Comparison of ENCODE assay signal across 33 cellular contexts in the genomic region with DNA sequence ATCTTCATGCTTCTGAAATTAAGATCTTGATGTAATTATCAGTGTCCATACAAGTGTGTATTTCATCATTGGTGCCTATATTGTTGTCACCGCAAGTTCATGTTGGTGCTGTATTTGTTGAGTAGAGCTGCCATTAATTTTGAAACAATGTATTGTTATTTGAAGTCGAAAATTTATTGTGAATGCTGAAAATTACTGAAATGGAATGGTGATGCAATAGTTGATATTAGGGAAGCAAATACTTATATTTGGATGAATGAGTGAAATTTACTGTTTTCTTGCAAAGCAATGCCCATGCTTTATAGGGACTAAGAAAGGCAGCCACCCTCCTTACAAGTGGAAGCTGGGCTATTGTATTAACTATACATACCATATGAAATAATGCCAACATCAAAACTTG. TPM values are rescaled to one million over a fixed set of nuclear protein-coding genes. Genes with fewer than 3 reads are reported as not detected.
DNase-seq lines count a peak whose midpoint lies in the region; ATAC-seq, FAIRE-seq and TF ChIP-seq lines count a peak whose summit lies in the region.
"Had no signal": no experiment of that assay in that cellular context is flagged by ENCODE, and none has a peak within 500 bp of the region (broad histone marks: within the 10 kb centered on the region; RNA-seq: fewer than 3 reads in every experiment).

No MANE protein-coding gene starts in this region.

- in situ Hi-C loops in HepG2 (cut with HindIII; ENCODE audit: extremely low pct_ligation_motif_present, low pct_unique_long_range_greater_than_20kb) (no loop called here), IMR-90 (cut with MboI; ENCODE audit: low sequenced_read_pairs) (no loop called here), K562 (cut with MboI) (no loop called here)

- no peak overlapping the region for H3K4me2 ChIP-seq in HepG2 (ENCODE audit: low read depth, low read length)
- H3K4me2 ChIP-seq in IMR-90 (ENCODE audit: low read depth, low read length): no peak overlapping the region
- no peak overlapping the region for H3K4me2 ChIP-seq in K562 (ENCODE audit: insufficient read depth, low read length)
- H3K4me2 ChIP-seq: A549; BLaER1; BLaER1 treated with 17β-estradiol and CSF1 and Interleukin-3, amounts not matched to agents 10 nM and 100 nM had no signal

- H3K18ac ChIP-seq in IMR-90 (ENCODE audit: low read depth, low read length): no peak overlapping the region

- no peaks in the 10 kb centered on the region for H3K9me3 ChIP-seq in HepG2 (ENCODE audit: low read length)
- no peaks in the 10 kb centered on the region for H3K9me3 ChIP-seq in right lobe of liver
- H3K9me3 ChIP-seq in IMR-90 (ENCODE audit: control insufficient read depth, insufficient read depth, low read length): no peaks in the 10 kb centered on the region
- no peaks in the 10 kb centered on the region for H3K9me3 ChIP-seq in K562 (replicated peaks; ENCODE audit: control insufficient read depth, insufficient read depth, low read depth, low read length)
- H3K9me3 ChIP-seq in pancreas: no peaks in the 10 kb centered on the region
- H3K9me3 ChIP-seq: A549; BE2C; BLaER1; BLaER1 treated with 17β-estradiol and CSF1 and Interleukin-3, amounts not matched to agents 10 nM and 100 nM; Caco-2 had no signal

- WGBS in HepG2 (ENCODE audit: low lambda C conversion rate): 23% methylated on average over 2 of the region's 2 CpGs
- WGBS in right lobe of liver (ENCODE audit: insufficient coverage, low coverage, low lambda C conversion rate, missing lambda C conversion rate): 75% methylated on average over 2 of the region's 2 CpGs
- 100% methylated on average over 1 of the region's 2 CpGs; no CpG with 5 or more reads in 1 of the 2 experiments for WGBS in IMR-90 (ENCODE audit: extremely low coverage in 2 of 2, insufficient read length in 1 of 2), 2 experiments
- WGBS in K562 (ENCODE audit: insufficient coverage, low coverage, missing lambda C conversion rate): 0% methylated on average over 2 of the region's 2 CpGs
- WGBS in pancreas, 2 donors: 81 to 82% methylated on average over 2 of the region's 2 CpGs

- no peaks in the 10 kb centered on the region for H3K4me1 ChIP-seq in HepG2 (ENCODE audit: insufficient read depth, low read length)
- peaks cover 0 to 4% (median 0%) of the 10 kb centered on the region in 4 donors for H3K4me1 ChIP-seq in right lobe of liver
- no peaks in the 10 kb centered on the region for H3K4me1 ChIP-seq in IMR-90 (ENCODE audit: control insufficient read depth, insufficient read depth, low read length)
- no peaks in the 10 kb centered on the region for H3K4me1 ChIP-seq in K562 (replicated peaks in 1 of 2; ENCODE audit: control insufficient read depth in 2 of 2, insufficient read depth in 2 of 2, low read length in 2 of 2)
- H3K4me1 ChIP-seq in pancreas: no peaks in the 10 kb centered on the region
- H3K4me1 ChIP-seq: A549; BE2C; BLaER1; BLaER1 treated with 17β-estradiol and CSF1 and Interleukin-3, amounts not matched to agents 10 nM and 100 nM; Caco-2 had no signal

- H2BK5ac ChIP-seq in IMR-90 (ENCODE audit: low read depth, low read length, poor library complexity, severe bottlenecking): no peak overlapping the region

- no peak for FAIRE-seq in HepG2 (lab: Jason Lieb, UNC)
- no peak for FAIRE-seq in K562 (lab: Jason Lieb, UNC)
- peak; percentile 9 for FAIRE-seq in pancreas (lab: Jason Lieb, UNC)
- FAIRE-seq: A549 had no signal

- no peak overlapping the region for H3K23ac ChIP-seq in IMR-90 (ENCODE audit: low read depth, low read length)

- H3K4me3 ChIP-seq in HepG2 (replicated peaks in 1 of 3; ENCODE audit: insufficient read depth in 1 of 3, low read depth in 2 of 3, low read length in 3 of 3): no peak overlapping the region
- H3K4me3 ChIP-seq in right lobe of liver: no peak overlapping the region
- H3K4me3 ChIP-seq in IMR-90 (ENCODE audit: insufficient read depth, low read depth, low read length): no peak overlapping the region
- no peak overlapping the region for H3K4me3 ChIP-seq in K562
- no peak overlapping the region for H3K4me3 ChIP-seq in pancreas
- H3K4me3 ChIP-seq: A549; BLaER1; BLaER1 treated with 17β-estradiol and CSF1 and Interleukin-3, amounts not matched to agents 10 nM and 100 nM had no signal

- H3K79me2 ChIP-seq in HepG2 (ENCODE audit: insufficient read depth, low read length) (no peaks in the 10 kb centered on the region), K562 (ENCODE audit: control insufficient read depth, insufficient read depth, low read length) (no peaks in the 10 kb centered on the region)

- H3K9ac ChIP-seq in HepG2 (ENCODE audit: insufficient read depth, low read depth, low read length): no peak overlapping the region
- H3K9ac ChIP-seq in IMR-90 (ENCODE audit: low read depth, low read length): no peak overlapping the region
- H3K9ac ChIP-seq in K562 (ENCODE audit: insufficient read depth in 1 of 2, low read depth in 2 of 2, low read length in 2 of 2): no peak overlapping the region
- H3K9ac ChIP-seq: BLaER1; BLaER1 treated with 17β-estradiol and CSF1 and Interleukin-3, amounts not matched to agents 10 nM and 100 nM had no signal

- H2AK5ac ChIP-seq in IMR-90 (ENCODE audit: low read depth, low read length): no peak overlapping the region

- TF ChIP-seq POLR2A in HepG2 (IDR thresholded peaks at IDR 0.05; ENCODE audit: insufficient read depth in 1 of 2, low read depth in 2 of 2, low read length in 2 of 2) (no peak), right lobe of liver (IDR thresholded peaks at IDR 0.05) (no peak), IMR-90 (IDR thresholded peaks at IDR 0.05; ENCODE audit: low read depth, low read length) (no peak), K562 (conservative IDR thresholded peaks at IDR 0.05) (no peak)

- H2BK120ac ChIP-seq in IMR-90 (ENCODE audit: low read depth, low read length): no peak overlapping the region

- CTCF ChIA-PET in HepG2 (lab: Yijun Ruan, JAX; ENCODE audit: low intra/inter-chr PET ratio, low total read pairs): no interaction called here
- CTCF ChIA-PET in IMR-90 (lab: Yijun Ruan, JAX): interaction anchor here (0.5 to 1.6 kb wide), 2 partner anchors 11 to 26 kb away, joined by 6 to 7 read pairs; no protein-coding TSS in a partner anchor
- CTCF ChIA-PET in K562 (lab: Yijun Ruan, JAX; ENCODE audit: low intra/inter-chr PET ratio): no interaction called here

- TF ChIP-seq RAD21 in HepG2 (CRISPR knock-in tag; IDR thresholded peaks at IDR 0.05) (no peak), IMR-90 (IDR thresholded peaks at IDR 0.05; ENCODE audit: low read length) (no peak), K562 (CRISPR knock-in tag; conservative IDR thresholded peaks at IDR 0.05 in 1 of 2, IDR thresholded peaks at IDR 0.05 in 1 of 2) (no peak)

- no peak overlapping the region for H3K27ac ChIP-seq in HepG2 (ENCODE audit: extremely low read length, insufficient read depth, low read length)
- H3K27ac ChIP-seq in right lobe of liver: no peak overlapping the region
- no peak overlapping the region for H3K27ac ChIP-seq in IMR-90 (ENCODE audit: insufficient read depth, low read length)
- H3K27ac ChIP-seq in K562 (ENCODE audit: extremely low read depth, low read depth, low read length): no peak overlapping the region
- H3K27ac ChIP-seq in pancreas: no peak overlapping the region
- H3K27ac ChIP-seq: 22Rv1; A549; BLaER1; BLaER1 treated with 17β-estradiol and CSF1 and Interleukin-3, amounts not matched to agents 10 nM and 100 nM; C4-2B had no signal

- DNase-seq in HepG2 (ENCODE audit: low spot score) (no peak), right lobe of liver (no peak), IMR-90 (no peak), K562 (ENCODE audit: extremely low read depth in 1 of 4, low spot score in 3 of 4) (no peak), pancreas (no peak), NCI-H748 (lab: John Stamatoyannopoulos, UW; ENCODE audit: unreplicated experiment) (no peak), kidney glomerular epithelial cell (lab: John Stamatoyannopoulos, UW) (no peak)
- no peak for DNase-seq in stimulated activated CD4-positive, alpha-beta T cell treated with anti-CD3 and anti-CD28 coated beads, Interleukin-4, amount 100 ng/mL, for 4 hours
- DNase-seq: 8988T; ACHN; AML-193; BE2C; C1 segment of cervical spinal cord; Caco-2; Calu3; CD4-positive, alpha-beta memory T cell; CD4-positive, alpha-beta T cell; CD4-positive, CD25-positive, alpha-beta regulatory T cell; CD8-positive, alpha-beta memory T cell; CD8-positive, alpha-beta T cell; COR-L47; DMS 273 treated with DMSO at 0.1 percent for 48 hours; DMS153; DMS53; DMS79; DMS79 treated with DMSO at 0.1 percent for 48 hours; DND-41; EL had no signal

- no peak overlapping the region for H2AK9ac ChIP-seq in IMR-90 (replicated peaks; ENCODE audit: low read depth, low read length, poor library complexity)

- intact Hi-C loops in HepG2 (cut with micrococcal nuclease; ENCODE audit: unreplicated experiment) (no loop called here), right lobe of liver (cut with DNase I) (no loop called here), IMR-90 (cut with micrococcal nuclease) (no loop called here), K562 (cut with micrococcal nuclease) (no loop called here), pancreas (cut with DNase I) (no loop called here)

- H3K4ac ChIP-seq in IMR-90 (ENCODE audit: low read depth, low read length): no peak overlapping the region

- dilution Hi-C loops in IMR-90 (cut with HindIII; ENCODE audit: low sequenced_read_pairs, unreplicated experiment): no loop called here

- H2AFZ ChIP-seq in HepG2 (ENCODE audit: low read length): no peak overlapping the region
- no peak overlapping the region for H2AFZ ChIP-seq in IMR-90 (replicated peaks; ENCODE audit: low read length, poor library complexity)
- H2AFZ ChIP-seq in K562 (ENCODE audit: low read depth, low read length): no peak overlapping the region

- BruUV-seq in HepG2 (replicated peaks; lab: Mats Ljungman, UMichigan) (no TSS peak), IMR-90 (replicated peaks; lab: Mats Ljungman, UMichigan) (no TSS peak), K562 (replicated peaks; lab: Mats Ljungman, UMichigan) (no TSS peak)

- POLR2A ChIA-PET in HepG2 (lab: Yijun Ruan, JAX) (no interaction called here), IMR-90 (lab: Charles Lee; ENCODE audit: unreplicated experiment) (no interaction called here), K562 (lab: Yijun Ruan, JAX) (no interaction called here)

- H2BK15ac ChIP-seq in IMR-90 (ENCODE audit: low read depth, low read length): no peak overlapping the region

- H4K20me1 ChIP-seq in HepG2 (ENCODE audit: insufficient read depth, low read length) (no peaks in the 10 kb centered on the region), IMR-90 (ENCODE audit: insufficient read depth, low read length) (no peaks in the 10 kb centered on the region), K562 (replicated peaks; ENCODE audit: control insufficient read depth, insufficient read depth, low read length) (no peaks in the 10 kb centered on the region)
- H4K20me1 ChIP-seq: BLaER1; BLaER1 treated with 17β-estradiol and CSF1 and Interleukin-3, amounts not matched to agents 10 nM and 100 nM had no signal

- H4K8ac ChIP-seq in IMR-90 (ENCODE audit: low read depth in 2 of 2, low read length in 2 of 2): no peak overlapping the region

- H3K56ac ChIP-seq in IMR-90 (ENCODE audit: extremely low read depth, insufficient read depth, low read length): no peak overlapping the region

- no peak overlapping the region for H2BK20ac ChIP-seq in IMR-90 (ENCODE audit: low read depth, low read length)

- ATAC-seq in HepG2: no peak
- no peak for ATAC-seq in right lobe of liver
- ATAC-seq in IMR-90 (ENCODE audit: low read depth): no peak
- ATAC-seq in K562: no peak
- ATAC-seq in pancreas: no peak
- ATAC-seq: A549; CD8-positive, alpha-beta T cell had no signal

- TF ChIP-seq EP300 in HepG2 (IDR thresholded peaks at IDR 0.05; ENCODE audit: low read depth in 2 of 2, low read length in 2 of 2): no peak
- TF ChIP-seq EP300 in HepG2 (CRISPR knock-in tag; IDR thresholded peaks at IDR 0.05; ENCODE audit: borderline replicate concordance): no peak
- no peak for TF ChIP-seq EP300 in K562 (IDR thresholded peaks at IDR 0.05; ENCODE audit: low read length)

- no peak overlapping the region for H4K91ac ChIP-seq in IMR-90 (ENCODE audit: insufficient read depth, low read depth, low read length)

- H3K14ac ChIP-seq in IMR-90 (replicated peaks; ENCODE audit: low read depth, low read length): no peak overlapping the region

- TF ChIP-seq CTCF in HepG2 (CRISPR knock-in tag; IDR thresholded peaks at IDR 0.05) (no peak), right lobe of liver (IDR thresholded peaks at IDR 0.05) (no peak), IMR-90 (conservative IDR thresholded peaks at IDR 0.05; ENCODE audit: low read depth, low read length) (no peak), K562 (IDR thresholded peaks at IDR 0.05 in 2 of 3, conservative IDR thresholded peaks at IDR 0.05 in 1 of 3; ENCODE audit: insufficient read depth in 2 of 3, low read depth in 1 of 3, low read length in 3 of 3) (no peak), pancreas (IDR thresholded peaks at IDR 0.05) (no peak)

- H3K9me1 ChIP-seq in IMR-90 (ENCODE audit: insufficient read depth, low read length) (no peaks in the 10 kb centered on the region), K562 (ENCODE audit: control insufficient read depth, insufficient read depth, low read length) (no peaks in the 10 kb centered on the region)

- H3K36me3 ChIP-seq in HepG2 (replicated peaks in 1 of 2; ENCODE audit: control insufficient read depth in 1 of 2, insufficient read depth in 2 of 2, low read length in 2 of 2) (no peaks in the 10 kb centered on the region), right lobe of liver (no peaks in the 10 kb centered on the region), IMR-90 (ENCODE audit: control insufficient read depth, insufficient read depth, low read length) (no peaks in the 10 kb centered on the region), K562 (ENCODE audit: control insufficient read depth, insufficient read depth, low read length) (no peaks in the 10 kb centered on the region), pancreas (no peaks in the 10 kb centered on the region)
- H3K36me3 ChIP-seq: BE2C; BLaER1; BLaER1 treated with 17β-estradiol and CSF1 and Interleukin-3, amounts not matched to agents 10 nM and 100 nM had no signal

- no peak overlapping the region for H4K5ac ChIP-seq in IMR-90 (ENCODE audit: low read depth, low read length)

- H3K27me3 ChIP-seq in HepG2 (ENCODE audit: control insufficient read depth in 1 of 2, insufficient read depth in 2 of 2, low read length in 2 of 2) (no peaks in the 10 kb centered on the region), right lobe of liver (no peaks in the 10 kb centered on the region), IMR-90 (ENCODE audit: control insufficient read depth, insufficient read depth, low read length) (peaks cover 10% of the 10 kb centered on the region), K562 (ENCODE audit: control insufficient read depth in 2 of 2, insufficient read depth in 2 of 2, low read length in 2 of 2) (no peaks in the 10 kb centered on the region), pancreas (no peaks in the 10 kb centered on the region)
- H3K27me3 ChIP-seq: BE2C; BLaER1; BLaER1 treated with 17β-estradiol and CSF1 and Interleukin-3, amounts not matched to agents 10 nM and 100 nM had no signal

- H3K79me1 ChIP-seq in IMR-90 (ENCODE audit: low read depth in 1 of 2, low read length in 2 of 2): no peaks in the 10 kb centered on the region

RNA-seq across cellular contexts. Expression of a gene that starts 41.6 kb away (rescaled TPM):
- 2.2 and 2.6 TPM in 2 replicates for total RNA-seq in HepG2 (2016; rRNA removed; fragmentation: Illumina TruSeq; extraction: Trizol)
- total RNA-seq in HepG2 (2016; cell fraction: cytosol; rRNA removed; fragmentation: Illumina TruSeq; extraction: Trizol; ENCODE audit: low read depth): 0.30 and 0.44 TPM in 2 replicates
- total RNA-seq in HepG2 (2016; cell fraction: insoluble cytoplasmic fraction; rRNA removed; fragmentation: Illumina TruSeq; extraction: Trizol): 0.97 and 3.1 TPM in 2 replicates
- 0.40 and 0.52 TPM in 2 replicates for total RNA-seq in HepG2 (2016; cell fraction: membrane; rRNA removed; fragmentation: Illumina TruSeq; extraction: Trizol)
- 1.2 and 1.3 TPM in 2 replicates for total RNA-seq in HepG2 (2016; cell fraction: nucleus; rRNA removed; fragmentation: Illumina TruSeq; extraction: Trizol)
- 0.84 and 0.95 TPM in 2 replicates for polyA plus RNA-seq in HepG2 (2011; rRNA removed)
- 0.55 and 0.72 TPM in 2 replicates for polyA plus RNA-seq in HepG2 (2011; cell fraction: cytosol; rRNA removed)
- polyA plus RNA-seq in HepG2 (2011; cell fraction: nucleus; rRNA removed): 0.82 and 1.1 TPM in 2 replicates
- polyA plus RNA-seq in HepG2 (2012): 0.48 and 1.1 TPM in 2 replicates
- polyA plus RNA-seq in HepG2 (2016; cell fraction: cytosol; fragmentation: Illumina TruSeq; extraction: Trizol; ENCODE audit: low read depth): 0.11 and 0.25 TPM in 2 replicates
- 1.8 TPM in 2 replicates for polyA plus RNA-seq in HepG2 (2016; cell fraction: insoluble cytoplasmic fraction; fragmentation: Illumina TruSeq; extraction: Trizol; ENCODE audit: low read depth)
- 0.27 and 0.29 TPM in 2 replicates for polyA plus RNA-seq in HepG2 (2016; cell fraction: membrane; fragmentation: Illumina TruSeq; extraction: Trizol; ENCODE audit: low read depth)
- 0.55 and 0.77 TPM in 2 replicates for polyA plus RNA-seq in HepG2 (2016; cell fraction: nucleus; fragmentation: Illumina TruSeq; extraction: Trizol; ENCODE audit: insufficient read depth, low read depth)
- polyA minus RNA-seq in HepG2 (2011; rRNA and poly(A)+ RNA removed; ENCODE audit: low replicate concordance): 0.72 and 9.3 TPM in 2 replicates
- polyA minus RNA-seq in HepG2 (2011; cell fraction: cytosol; rRNA and poly(A)+ RNA removed): 0.62 and 1.2 TPM in 2 replicates
- 3.0 TPM in 2 replicates for polyA minus RNA-seq in HepG2 (2011; cell fraction: nucleus; rRNA and poly(A)+ RNA removed)
- total RNA-seq in right lobe of liver: 10 to 100 TPM in 4 of 6 experiments, 1 to 10 TPM in 2; 2.8 to 44.2 (median 16.8) TPM
- total RNA-seq in IMR-90 (2012; rRNA removed): 14.3 and 18.3 TPM in 2 replicates
- polyA plus RNA-seq in IMR-90 (2012; rRNA removed): 14.8 and 16.7 TPM in 2 replicates
- 4.4 and 6.2 TPM in 2 replicates for polyA plus RNA-seq in IMR-90 (2012; cell fraction: cytosol; rRNA removed)
- polyA plus RNA-seq in IMR-90 (2012; cell fraction: nucleus; rRNA removed; ENCODE audit: low replicate concordance): 4.9 and 21.9 TPM in 2 replicates
- 0.12 TPM in 1 of 2 replicates, not detected in the other for total RNA-seq in K562 (2011; cell fraction: chromatin; rRNA removed; ENCODE audit: low replicate concordance)
- total RNA-seq in K562 (2011; cell fraction: nucleolus; rRNA removed): not detected in 2 replicates
- not detected in 2 replicates for total RNA-seq in K562 (2011; cell fraction: nucleoplasm; rRNA removed)
- total RNA-seq in K562 (2014; rRNA removed): 0.05 TPM in 1 of 2 replicates, not detected in the other
- 0.07 and 0.13 TPM in 2 replicates for total RNA-seq in K562 (2014; rRNA removed; fragmentation: Illumina TruSeq; extraction: Trizol)
- 0.11 TPM in 2 replicates for total RNA-seq in K562 (2015; rRNA removed; fragmentation: Illumina TruSeq; extraction: Trizol)
- total RNA-seq in K562 (2021): 0.09 and 0.20 TPM in 2 replicates
- 0.04 and 0.11 TPM in 2 replicates for polyA plus RNA-seq in K562 (2011; rRNA removed)
- not detected in 2 replicates for polyA plus RNA-seq in K562 (2011; cell fraction: cytosol; rRNA removed)
- not detected in 2 replicates for polyA plus RNA-seq in K562 (2011; cell fraction: nucleus; rRNA removed)
- polyA plus RNA-seq in K562 (2012): 0.12 and 1.0 TPM in 2 replicates
- polyA plus RNA-seq in K562 (2014; fragmentation: Illumina TruSeq; extraction: Trizol): 0.19 and 0.26 TPM in 2 replicates
- polyA plus RNA-seq in K562 (2014; fragmentation: Nextera tagmentation; extraction: Ambion mirVana): under 1 TPM; 0.06 to 0.15 TPM
- 0.07 and 0.09 TPM in 2 replicates for polyA plus RNA-seq in K562 (2014; rRNA removed)
- polyA minus RNA-seq in K562 (2011; rRNA and poly(A)+ RNA removed): not detected in 2 replicates
- not detected in 2 replicates for polyA minus RNA-seq in K562 (2011; cell fraction: cytosol; rRNA and poly(A)+ RNA removed)
- 0.13 TPM in 1 of 2 replicates, not detected in the other for polyA minus RNA-seq in K562 (2011; cell fraction: nucleus; rRNA and poly(A)+ RNA removed)
- 10 to 100 TPM in 2 of 6 donors, 1 to 10 TPM in 4; 2.8 to 11.5 (median 4.0) TPM for total RNA-seq in pancreas
- polyA plus RNA-seq in pancreas: 1 to 10 TPM; 3.1 to 5.6 TPM
